ENCODE assay signal across 8 cellular contexts in genomic region chr16:48535831-48536599, GRCh38.
DNase-seq lines count a peak whose midpoint lies in the region; ATAC-seq and TF ChIP-seq lines count a peak whose summit lies in the region.

No MANE protein-coding gene starts in this region.

- TF ChIP-seq CTCF in endodermal cell (conservative IDR thresholded peaks at IDR 0.05) (no peak), neutrophil (IDR thresholded peaks at IDR 0.05) (no peak)

- no peaks in the 10 kb centered on the region for H3K9me3 Mint-ChIP-seq in endodermal cell

- 84 to 87% methylated on average over 6 to 16 of the region's 16 CpGs for WGBS in endodermal cell (ENCODE audit: insufficient coverage in 1 of 2, insufficient read length in 1 of 2), 2 experiments

- H3K36me3 ChIP-seq in H7 (replicated peaks; ENCODE audit: control insufficient read depth, insufficient read depth, low read length) (peaks cover 2% of the 10 kb centered on the region; the same call in 1 of the 2 replicates), endodermal cell (ENCODE audit: control insufficient read depth, insufficient read depth, low read length) (peaks cover 2% of the 10 kb centered on the region), neutrophil (peaks cover 29% of the 10 kb centered on the region)

- DNase-seq in H7 (peak; percentile 64), NCI-H1105 (lab: John Stamatoyannopoulos, UW) (peak; percentile 79), endodermal cell (no peak), germinal center (ENCODE audit: low spot score) (no peak)
- no peak for DNase-seq in activated CD4-positive, alpha-beta T cell treated with anti-CD3 and anti-CD28 coated beads, Interleukin-2, amount 50 U/mL, for 1 hour
- DNase-seq in central memory CD4-positive, alpha-beta T cell, result no peak

- H3K27ac ChIP-seq in endodermal cell (ENCODE audit: low read depth, low read length), result peak overlapping the region; percentile 84
- peak overlapping the region; percentile 7 for H3K27ac ChIP-seq in neutrophil

- H3K4me3 ChIP-seq in H7 (ENCODE audit: insufficient read depth, low read depth, low read length) (no peak overlapping the region), endodermal cell (ENCODE audit: low read length) (no peak overlapping the region), neutrophil (ENCODE audit: low read depth in 1 of 2, low read length in 1 of 2) (no peak overlapping the region)

- no peak overlapping the region for H3K9ac ChIP-seq in endodermal cell (ENCODE audit: extremely low read depth, low read length, poor library complexity, severe bottlenecking)

- H3K27me3 ChIP-seq in H7 (ENCODE audit: control insufficient read depth, insufficient read depth, low read length) (no peaks in the 10 kb centered on the region), endodermal cell (ENCODE audit: control insufficient read depth, insufficient read depth, low read length, poor library complexity, severe bottlenecking) (no peaks in the 10 kb centered on the region), neutrophil (peaks cover 8% of the 10 kb centered on the region)

- H3K4me1 ChIP-seq in endodermal cell (ENCODE audit: control insufficient read depth, insufficient read depth, low read length), result no peaks in the 10 kb centered on the region
- H3K4me1 ChIP-seq in neutrophil (ENCODE audit: control insufficient read depth in 1 of 2, insufficient read depth in 1 of 2, low read depth in 1 of 2, low read length in 1 of 2), result peaks cover 6 to 10% of the 10 kb centered on the region in 2 experiments

- no peaks in the 10 kb centered on the region for H3K27me3 Mint-ChIP-seq in endodermal cell (ENCODE audit: insufficient read depth)

- H3K9me3 ChIP-seq in endodermal cell (ENCODE audit: control insufficient read depth, low read length) (no peaks in the 10 kb centered on the region), neutrophil (no peaks in the 10 kb centered on the region)

- ATAC-seq in GM18499 (IDR thresholded peaks at IDR 0.05; ENCODE audit: insufficient read depth, unreplicated experiment), result peak; percentile 69

- H3K36me3 Mint-ChIP-seq in endodermal cell (ENCODE audit: low read depth), result peaks cover 13% of the 10 kb centered on the region

- H3K27ac Mint-ChIP-seq in endodermal cell, result no peak overlapping the region

- H3K4me1 Mint-ChIP-seq in endodermal cell, result peaks cover 7% of the 10 kb centered on the region

- no peak overlapping the region for H3K4me3 Mint-ChIP-seq in endodermal cell

Comparison
In these comparisons a context has a peak if more than half of its experiments do, and no peak if none do; other contexts are left out.
1. DNase-seq: peak in H7 (single experiment) and NCI-H1105 (single experiment); none in endodermal cell (single experiment), germinal center (single experiment), activated CD4-positive, alpha-beta T cell treated with anti-CD3 and anti-CD28 coated beads, Interleukin-2, amount 50 U/mL, for 1 hour (single experiment) and central memory CD4-positive, alpha-beta T cell (single experiment).